ENCODE assay signal across 1 cellular context in genomic region chr14:103704708-103705107, GRCh38.
A peak's percentile ranks its signal among the peaks of the same experiment; 100 is the strongest.
TF ChIP-seq lines count a peak whose summit lies in the region.

No MANE protein-coding gene starts in this region.

TF ChIP-seq in H1, 55 proteins besides CTCF, POLR2A, EP300 and RAD21:
- TF ChIP-seq POLR2AphosphoS5 (IDR thresholded peaks at IDR 0.05; ENCODE audit: low read depth, low read length) (peak; percentile 21; the same call in 1 of the 2 replicates), HDAC6 (IDR thresholded peaks at IDR 0.05; ENCODE audit: low read depth, low read length) (no peak)
